In genomic region chr1:114756949-114757454, GRCh38 we compare ENCODE assay signal across 8 cellular contexts. TPM values are rescaled to one million over a fixed set of nuclear protein-coding genes. Genes with fewer than 3 reads are reported as not detected.
DNase-seq lines count a peak whose midpoint lies in the region; ATAC-seq, FAIRE-seq and TF ChIP-seq lines count a peak whose summit lies in the region.

No MANE protein-coding gene starts in this region.

- peak overlapping the region; percentile 62 for H3K4me2 ChIP-seq in trophoblast cell (ENCODE audit: low read length)

- H3K27me3 Mint-ChIP-seq in activated CD8-positive, alpha-beta T cell treated with anti-CD3 and anti-CD28 coated beads for 36 hours = no peaks in the 10 kb centered on the region

- no peak for TF ChIP-seq POLR2A in H54 (IDR thresholded peaks at IDR 0.05; ENCODE audit: low read depth, low read length)

- TF ChIP-seq CTCF in activated CD8-positive, alpha-beta T cell treated with anti-CD3 and anti-CD28 coated beads for 36 hours (IDR thresholded peaks at IDR 0.05) = no peak

- H3K36me3 Mint-ChIP-seq in activated CD8-positive, alpha-beta T cell treated with anti-CD3 and anti-CD28 coated beads for 36 hours (ENCODE audit: low read depth) = peaks cover 35% of the 10 kb centered on the region

- H3K18ac ChIP-seq in trophoblast cell (ENCODE audit: low read length) = peak overlapping the region; percentile 92

- H3K9ac ChIP-seq in ES-I3 (ENCODE audit: low read depth, low read length) (peak overlapping the region; percentile 100), trophoblast cell (ENCODE audit: low read length) (peak overlapping the region; percentile 94)

- peak overlapping the region; percentile 44 for H2AFZ ChIP-seq in trophoblast cell (ENCODE audit: insufficient read depth, low read length, poor library complexity)

- peak overlapping the region; percentile 85 for H2AK5ac ChIP-seq in trophoblast cell (ENCODE audit: low read length)

- no peaks in the 10 kb centered on the region for H3K9me3 Mint-ChIP-seq in activated CD8-positive, alpha-beta T cell treated with anti-CD3 and anti-CD28 coated beads for 36 hours

- peak; percentile 45 for DNase-seq in HPDE6-E6E7 (ENCODE audit: extremely low spot score)
- DNase-seq in activated CD8-positive, alpha-beta T cell treated with anti-CD3 and anti-CD28 coated beads for 36 hours = peak; percentile 43
- peak; percentile 23 for DNase-seq in glomerular visceral epithelial cell (ENCODE audit: extremely low spot score)
- peak; percentile 66 to 82 for DNase-seq in trophoblast cell
- DNase-seq in H54 (ENCODE audit: insufficient read length, low spot score) = no peak
- no peak for DNase-seq in hypothalamus (lab: John Stamatoyannopoulos, UW)

- peak overlapping the region; percentile 90 for H3K14ac ChIP-seq in trophoblast cell (ENCODE audit: low read length)

- FAIRE-seq in H54 (lab: Jason Lieb, UNC) = no peak

- H3K23ac ChIP-seq in trophoblast cell (ENCODE audit: low read length) = no peak overlapping the region

- no peak overlapping the region for H2BK12ac ChIP-seq in trophoblast cell (ENCODE audit: low read length)

- CTCF ChIA-PET in activated CD8-positive, alpha-beta T cell treated with anti-CD3 and anti-CD28 coated beads for 36 hours (lab: Charles Lee) = no interaction called here

- ATAC-seq in activated CD8-positive, alpha-beta T cell treated with anti-CD3 and anti-CD28 coated beads for 36 hours = no peak
- ATAC-seq in HG02571 (IDR thresholded peaks at IDR 0.05; ENCODE audit: unreplicated experiment) = no peak

- peak overlapping the region; percentile 100 for H3K27ac Mint-ChIP-seq in activated CD8-positive, alpha-beta T cell treated with anti-CD3 and anti-CD28 coated beads for 36 hours

- H4K8ac ChIP-seq in trophoblast cell (ENCODE audit: low read depth, low read length) = peak overlapping the region; percentile 85

- peak overlapping the region; percentile 85 for H4K91ac ChIP-seq in trophoblast cell (ENCODE audit: low read depth, low read length)

- H3K4me1 Mint-ChIP-seq in activated CD8-positive, alpha-beta T cell treated with anti-CD3 and anti-CD28 coated beads for 36 hours (ENCODE audit: low read depth) = peaks cover 52% of the 10 kb centered on the region

- H3K4me1 ChIP-seq in ES-I3 (ENCODE audit: insufficient read depth, low read length) = peaks cover 26% of the 10 kb centered on the region
- peaks cover 0 to 4% of the 10 kb centered on the region in 2 experiments for H3K4me1 ChIP-seq in trophoblast cell (ENCODE audit: control insufficient read depth in 1 of 2, insufficient read depth in 2 of 2, low read length in 2 of 2)

- H3K9me3 ChIP-seq in ES-I3 (ENCODE audit: control insufficient read depth, insufficient read depth, low read length) (no peaks in the 10 kb centered on the region), trophoblast cell (ENCODE audit: insufficient read depth, low read depth, low read length) (no peaks in the 10 kb centered on the region)

- H3K79me1 ChIP-seq in trophoblast cell (ENCODE audit: low read length) = peaks cover 8% of the 10 kb centered on the region

- H2BK5ac ChIP-seq in trophoblast cell (ENCODE audit: low read depth, low read length, poor library complexity) = peak overlapping the region; percentile 76

- peak overlapping the region; percentile 60 for H4K12ac ChIP-seq in trophoblast cell (ENCODE audit: low read depth, low read length)

- peak overlapping the region; percentile 100 for H3K4ac ChIP-seq in trophoblast cell (ENCODE audit: low read depth, low read length)

- H3K4me3 ChIP-seq in trophoblast cell (ENCODE audit: low read depth, low read length) = peak overlapping the region; percentile 97

- peak overlapping the region; percentile 90 for H3K4me3 Mint-ChIP-seq in activated CD8-positive, alpha-beta T cell treated with anti-CD3 and anti-CD28 coated beads for 36 hours

- POLR2A ChIA-PET in activated CD8-positive, alpha-beta T cell treated with anti-CD3 and anti-CD28 coated beads for 36 hours (lab: Charles Lee) = interaction anchor here (0.9 to 3.5 kb wide), 12 partner anchors 8 to 88 kb away, joined by 3 to 29 read pairs (median 6); partner anchors contain the start of genes DENND2C, NRAS and SIKE1

- H3K27me3 ChIP-seq in trophoblast cell (ENCODE audit: insufficient read depth, low read length) = no peaks in the 10 kb centered on the region

- H2BK120ac ChIP-seq in trophoblast cell (ENCODE audit: insufficient read depth, low read length, poor library complexity) = peak overlapping the region; percentile 43

- H3K79me2 ChIP-seq in trophoblast cell (ENCODE audit: control insufficient read depth, insufficient read depth, low read length, poor library complexity) = peaks cover 24% of the 10 kb centered on the region

- WGBS in trophoblast cell (ENCODE audit: extremely low coverage, insufficient coverage, insufficient read length) = no CpG with 5 or more reads among the region's 17 CpGs

- intact Hi-C loops in activated CD8-positive, alpha-beta T cell treated with anti-CD3 and anti-CD28 coated beads for 36 hours (cut with micrococcal nuclease) = loop anchor here (2.0 to 5.0 kb wide), 2 partner anchors 24 to 40 kb away; partner anchors contain the start of genes NRAS and SIKE1

- H3K27ac ChIP-seq in trophoblast cell (ENCODE audit: low read depth, low read length) = peak overlapping the region; percentile 54

- no peaks in the 10 kb centered on the region for H3K36me3 ChIP-seq in ES-I3 (ENCODE audit: insufficient read depth, low read length)
- no peaks in the 10 kb centered on the region for H3K36me3 ChIP-seq in trophoblast cell (ENCODE audit: control insufficient read depth in 1 of 2, insufficient read depth in 2 of 2, low read length in 2 of 2)

RNA-seq across cellular contexts. Expression of gene CSDE1, which starts 0.8 kb away (rescaled TPM):
- total RNA-seq in activated CD8-positive, alpha-beta T cell treated with anti-CD3 and anti-CD28 coated beads for 36 hours = 100 to 1,000 TPM; 496 to 514 TPM
- 405 and 420 TPM in 2 replicates for polyA plus RNA-seq in trophoblast cell (2013)

RNA-seq across cellular contexts. Expression of gene SIKE1, which starts 23.5 kb away (rescaled TPM):
- 10 to 100 TPM; 68.1 to 68.7 TPM for total RNA-seq in activated CD8-positive, alpha-beta T cell treated with anti-CD3 and anti-CD28 coated beads for 36 hours
- polyA plus RNA-seq in trophoblast cell (2013) = 46.4 and 46.9 TPM in 2 replicates

RNA-seq across cellular contexts. Expression of gene NRAS, which starts 40.4 kb away (rescaled TPM):
- 10 to 100 TPM; 49.1 to 49.9 TPM for total RNA-seq in activated CD8-positive, alpha-beta T cell treated with anti-CD3 and anti-CD28 coated beads for 36 hours
- polyA plus RNA-seq in trophoblast cell (2013) = 71.3 and 73.2 TPM in 2 replicates

Comparison
In these comparisons a context has a peak if more than half of its experiments do, and no peak if none do; other contexts are left out.
1. DNase-seq: peak in HPDE6-E6E7 (single experiment), activated CD8-positive, alpha-beta T cell treated with anti-CD3 and anti-CD28 coated beads for 36 hours (single experiment), glomerular visceral epithelial cell (single experiment) and trophoblast cell (2 of 2); none in H54 (single experiment) and hypothalamus (0 of 51).